Comparison of ENCODE assay signal across 7 cellular contexts in genomic region chr15:67400890-67401289, GRCh38.
"Had no signal": no experiment of that assay in that cellular context is flagged by ENCODE, and none has a peak within 500 bp of the region (broad histone marks: within the 10 kb centered on the region; RNA-seq: fewer than 3 reads in every experiment).

No MANE protein-coding gene starts in this region.

- H3K4me3 ChIP-seq: GM12878 had no signal

- FAIRE-seq: GM12878, GM12891, GM12892, GM18507, GM19239 had no signal

- DNase-seq: GDM1, GF-D8 had no signal
